ENCODE assay signal across 1 cellular context in genomic region chr19:9801976-9802375, GRCh38.
TF ChIP-seq lines count a peak whose summit lies in the region.

No MANE protein-coding gene starts in this region.

TF ChIP-seq in K562, 482 proteins besides CTCF, POLR2A, EP300 and RAD21:
- no peak for TF ChIP-seq TSHZ1 (CRISPR knock-in tag; IDR thresholded peaks at IDR 0.05)
- TF ChIP-seq KDM4B (IDR thresholded peaks at IDR 0.05; ENCODE audit: borderline replicate concordance in 2 of 2, low read depth in 1 of 2): no peak
- no peak for TF ChIP-seq ZNF518B (CRISPR knock-in tag; IDR thresholded peaks at IDR 0.05)
- TF ChIP-seq ERF (CRISPR knock-in tag; IDR thresholded peaks at IDR 0.05): no peak
- TF ChIP-seq ZNF445 (CRISPR knock-in tag; IDR thresholded peaks at IDR 0.05; ENCODE audit: low read depth): no peak
- no peak for TF ChIP-seq FIP1L1 (IDR thresholded peaks at IDR 0.05; ENCODE audit: low read depth, low read length, poor library complexity, severe bottlenecking)
- TF ChIP-seq PTBP1 (IDR thresholded peaks at IDR 0.05; ENCODE audit: low read depth, low read length): no peak
- TF ChIP-seq ZNF584 (CRISPR knock-in tag; IDR thresholded peaks at IDR 0.05; ENCODE audit: low read depth): no peak
- no peak for TF ChIP-seq RCOR1 (IDR thresholded peaks at IDR 0.05; ENCODE audit: borderline replicate concordance in 1 of 2, low read depth in 2 of 2, low read length in 2 of 2)
- TF ChIP-seq RREB1 (CRISPR knock-in tag; IDR thresholded peaks at IDR 0.05): no peak
- no peak for TF ChIP-seq MYC (IDR thresholded peaks at IDR 0.05; ENCODE audit: low read depth, low read length)
- no peak for TF ChIP-seq MYC (CRISPR knock-in tag; IDR thresholded peaks at IDR 0.05; ENCODE audit: borderline replicate concordance, low read depth)
- TF ChIP-seq U2AF1 (optimal IDR thresholded peaks at IDR 0.05; ENCODE audit: low read depth, low read length): no peak
- TF ChIP-seq TRIM28 (IDR thresholded peaks at IDR 0.05): no peak
- TF ChIP-seq RFX7 (CRISPR knock-in tag; IDR thresholded peaks at IDR 0.05): no peak
- no peak for TF ChIP-seq TEAD4 (IDR thresholded peaks at IDR 0.05; ENCODE audit: low read length)
- no peak for TF ChIP-seq TEAD4 (CRISPR knock-in tag; IDR thresholded peaks at IDR 0.05; ENCODE audit: borderline replicate concordance)
- TF ChIP-seq ADNP (tag; IDR thresholded peaks at IDR 0.05): no peak
- TF ChIP-seq SMARCE1 (IDR thresholded peaks at IDR 0.05): no peak
- no peak for TF ChIP-seq NONO (IDR thresholded peaks at IDR 0.05; ENCODE audit: low read depth in 2 of 2, low read length in 1 of 2)
- no peak for TF ChIP-seq CBX8 (IDR thresholded peaks at IDR 0.05; ENCODE audit: borderline replicate concordance, extremely low read depth, low read depth, low read length, poor library complexity, severe bottlenecking)
TF ChIP-seq in K562: peak in this region for 0.
